In the genomic region with DNA sequence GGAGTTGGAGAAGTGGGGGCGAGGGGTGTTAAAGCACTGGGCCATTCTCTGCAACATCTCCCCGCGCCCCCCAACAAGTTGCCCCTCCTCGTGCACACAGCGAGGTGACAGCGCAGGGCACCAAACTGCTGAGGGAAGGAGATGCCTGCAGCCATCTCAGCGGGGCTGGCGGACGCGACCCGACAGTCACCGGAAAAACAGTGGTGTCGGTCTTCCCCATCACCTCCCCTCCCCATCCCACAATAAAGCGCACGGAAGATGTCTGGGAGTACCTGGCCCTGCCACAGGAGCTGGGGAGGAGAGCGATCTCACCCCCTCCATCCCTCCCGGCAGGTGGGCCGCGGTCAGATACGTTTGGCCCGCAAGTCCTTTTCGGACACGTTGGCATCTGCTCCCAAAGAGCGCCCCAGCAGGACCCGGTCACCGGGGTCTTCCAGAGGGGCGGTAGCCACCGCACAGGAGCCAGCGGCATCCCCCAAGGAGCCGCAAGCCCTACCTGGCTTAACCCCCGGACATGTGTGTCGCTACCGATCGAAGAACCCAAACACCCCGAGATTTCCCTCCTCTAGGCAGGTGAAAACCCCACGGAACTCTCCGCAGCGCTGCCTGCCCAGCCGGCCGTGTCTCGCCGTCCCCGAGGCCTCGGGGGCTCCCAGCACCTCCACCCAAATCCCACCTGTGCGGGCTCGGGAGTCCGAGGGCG, we compare ENCODE assay signal across 8 cellular contexts. TPM values are rescaled to one million over a fixed set of nuclear protein-coding genes. Genes with fewer than 3 reads are reported as not detected.
DNase-seq lines count a peak whose midpoint lies in the region; ATAC-seq and TF ChIP-seq lines count a peak whose summit lies in the region.

No MANE protein-coding gene starts in this region.

- no peaks in the 10 kb centered on the region for H3K9me3 Mint-ChIP-seq in activated T-cell treated with anti-CD3 and anti-CD28 coated beads, Interleukin-2, amount 50 U/mL, for 24 hours

- peak overlapping the region; percentile 70 for H3K4me3 Mint-ChIP-seq in activated T-cell treated with anti-CD3 and anti-CD28 coated beads, Interleukin-2, amount 50 U/mL, for 24 hours

- H3K4me3 ChIP-seq in Peyer's patch (peak overlapping the region; percentile 41 to 86 (median 64)), fibroblast of the aortic adventitia (ENCODE audit: low read depth, low read length) (peak overlapping the region; percentile 94), retinal pigment epithelial cell (ENCODE audit: low read length) (peak overlapping the region; percentile 82)

- H3K27ac ChIP-seq in Peyer's patch = peak overlapping the region; percentile 52 to 96 (median 82)

- H3K36me3 ChIP-seq in Peyer's patch = no peaks in the 10 kb centered on the region

- peaks cover 14% of the 10 kb centered on the region for H3K4me1 Mint-ChIP-seq in activated T-cell treated with anti-CD3 and anti-CD28 coated beads, Interleukin-2, amount 50 U/mL, for 24 hours (ENCODE audit: low read depth)

- H3K4me1 ChIP-seq in Peyer's patch = peaks cover 0 to 16% (median 9%) of the 10 kb centered on the region in 4 donors

- H3K27ac Mint-ChIP-seq in activated T-cell treated with anti-CD3 and anti-CD28 coated beads, Interleukin-2, amount 50 U/mL, for 24 hours = no peak overlapping the region

- no peaks in the 10 kb centered on the region for H3K36me3 Mint-ChIP-seq in activated T-cell treated with anti-CD3 and anti-CD28 coated beads, Interleukin-2, amount 50 U/mL, for 24 hours (ENCODE audit: low read depth)

- H3K27me3 Mint-ChIP-seq in activated T-cell treated with anti-CD3 and anti-CD28 coated beads, Interleukin-2, amount 50 U/mL, for 24 hours = peaks cover 71% of the 10 kb centered on the region

- H3K9me3 ChIP-seq in Peyer's patch = no peaks in the 10 kb centered on the region

- H3K27me3 ChIP-seq in Peyer's patch = no peaks in the 10 kb centered on the region

- TF ChIP-seq CTCF in Peyer's patch (IDR thresholded peaks at IDR 0.05) = no peak
- no peak for TF ChIP-seq CTCF in fibroblast of the aortic adventitia (IDR thresholded peaks at IDR 0.05; ENCODE audit: insufficient read depth, low read length)
- TF ChIP-seq CTCF in retinal pigment epithelial cell (conservative IDR thresholded peaks at IDR 0.05; ENCODE audit: low read depth, low read length) = no peak

- ATAC-seq in HG03460 (IDR thresholded peaks at IDR 0.05; ENCODE audit: unreplicated experiment) (no peak), HG03108 (IDR thresholded peaks at IDR 0.05; ENCODE audit: unreplicated experiment) (no peak)

- no peak for TF ChIP-seq POLR2A in Peyer's patch (IDR thresholded peaks at IDR 0.05)

- DNase-seq in activated T-cell treated with anti-CD3 and anti-CD28 coated beads, Interleukin-2, amount 50 U/mL, for 24 hours = peak; percentile 37
- no peak for DNase-seq in activated T-cell treated with anti-CD3 and anti-CD28 coated beads for 4 hours
- DNase-seq in Peyer's patch = peak in 1 of 3 donors; percentile 60
- no peak for DNase-seq in fibroblast of the aortic adventitia (ENCODE audit: low read depth)
- DNase-seq in retinal pigment epithelial cell (ENCODE audit: low read depth) = no peak
- DNase-seq in mucosa of gallbladder (ENCODE audit: low spot score) = no peak

RNA-seq across cellular contexts. Expression of gene ATP8B1, which starts 0.8 kb away (rescaled TPM):
- 100 to 1,000 TPM in 2 of 4 donors, 10 to 100 TPM in 2; 97.3 to 115 (median 103) TPM for total RNA-seq in Peyer's patch
- total RNA-seq in fibroblast of the aortic adventitia (ENCODE audit: low replicate concordance) = 11.2 and 80.4 TPM in 2 replicates
- total RNA-seq in mucosa of gallbladder = 125 TPM
